17 cellular contexts compared by ENCODE assay signal in the genomic region with DNA sequence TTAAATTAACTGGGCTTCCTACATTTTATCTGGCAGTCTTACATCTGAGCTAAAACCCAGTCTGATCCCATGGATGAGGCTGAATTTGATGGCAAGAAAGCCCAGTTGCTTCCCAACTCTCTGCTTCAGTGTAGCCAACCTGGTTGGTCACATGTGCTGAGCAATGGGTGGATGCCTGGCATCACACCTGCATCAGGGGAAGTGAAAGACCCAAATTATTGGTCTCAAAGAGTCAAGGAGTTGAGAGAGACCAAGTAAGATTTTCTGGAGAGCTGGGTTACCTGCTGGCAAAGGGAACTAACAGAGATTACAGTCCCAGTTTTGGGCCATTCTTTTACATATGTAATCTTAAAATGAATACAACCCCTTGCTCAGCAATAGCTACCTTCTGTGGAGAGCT. TPM values are rescaled to one million over a fixed set of nuclear protein-coding genes. Genes with fewer than 3 reads are reported as not detected.
A peak's percentile ranks its signal among the peaks of the same experiment; 100 is the strongest.
DNase-seq lines count a peak whose midpoint lies in the region; ATAC-seq and TF ChIP-seq lines count a peak whose summit lies in the region.
"Had no signal": no experiment of that assay in that cellular context is flagged by ENCODE, and none has a peak within 500 bp of the region (broad histone marks: within the 10 kb centered on the region; RNA-seq: fewer than 3 reads in every experiment).

No MANE protein-coding gene starts in this region.

- intact Hi-C loops in activated CD4-positive, alpha-beta memory T cell treated with anti-CD3 and anti-CD28 coated beads for 36 hours (cut with micrococcal nuclease): no loop called here
- intact Hi-C loops in sigmoid colon (cut with DNase I) (no loop called here), stomach (cut with DNase I; ENCODE audit: low total_unique reads) (no loop called here)

- H2AFZ ChIP-seq in OCI-LY3 (ENCODE audit: low read depth, low read length): no peak overlapping the region
- H2AFZ ChIP-seq: GM23248 had no signal

- peak overlapping the region; percentile 62 for H3K4me2 ChIP-seq in OCI-LY3 (ENCODE audit: low read length)
- H3K4me2 ChIP-seq: A549 had no signal

- H3K36me3 Mint-ChIP-seq in activated CD4-positive, alpha-beta memory T cell treated with anti-CD3 and anti-CD28 coated beads, Interleukin-2, amount 10 ng/mL, durations not matched to agents 7 days and 5 days (ENCODE audit: low read depth): peaks cover 46% of the 10 kb centered on the region
- no peaks in the 10 kb centered on the region for H3K36me3 Mint-ChIP-seq in activated CD4-positive, alpha-beta memory T cell treated with anti-CD3 and anti-CD28 coated beads for 36 hours
- H3K36me3 Mint-ChIP-seq in T-helper 17 cell (ENCODE audit: low read depth): no peaks in the 10 kb centered on the region
- H3K36me3 Mint-ChIP-seq in immature natural killer cell: peaks cover 10 to 15% (median 14%) of the 10 kb centered on the region in 3 donors

- no peaks in the 10 kb centered on the region for H3K79me2 ChIP-seq in OCI-LY3 (ENCODE audit: low read length)

- H3K36me3 ChIP-seq in OCI-LY3 (replicated peaks; ENCODE audit: low read depth, low read length) (no peaks in the 10 kb centered on the region), sigmoid colon (no peaks in the 10 kb centered on the region), stomach (no peaks in the 10 kb centered on the region)
- H3K36me3 ChIP-seq: HAP-1 had no signal

- H3K9me3 ChIP-seq in OCI-LY3 (ENCODE audit: insufficient read depth, low read length) (no peaks in the 10 kb centered on the region), T-helper 17 cell (ENCODE audit: control insufficient read depth, low read length, poor library complexity, severe bottlenecking) (no peaks in the 10 kb centered on the region), sigmoid colon (no peaks in the 10 kb centered on the region), stomach (no peaks in the 10 kb centered on the region)
- H3K9me3 ChIP-seq: A549, Caco-2, HAP-1 had no signal

- CTCF ChIA-PET in activated CD4-positive, alpha-beta memory T cell treated with anti-CD3 and anti-CD28 coated beads, Interleukin-2, amount 10 ng/mL, durations not matched to agents 7 days and 5 days (lab: Charles Lee): interaction anchor here (0.9 kb wide), 1 partner anchor 75 kb away, joined by 4 read pairs; no protein-coding TSS in a partner anchor
- CTCF ChIA-PET in activated CD4-positive, alpha-beta memory T cell treated with anti-CD3 and anti-CD28 coated beads for 36 hours (lab: Charles Lee): no interaction called here

- peaks cover 76% of the 10 kb centered on the region for H3K4me1 ChIP-seq in OCI-LY3 (ENCODE audit: low read length)
- peaks cover 0 to 3% (median 0%) of the 10 kb centered on the region in 4 donors for H3K4me1 ChIP-seq in sigmoid colon
- peaks cover 0 to 21% (median 10%) of the 10 kb centered on the region in 4 donors for H3K4me1 ChIP-seq in stomach
- H3K4me1 ChIP-seq: Caco-2, HAP-1 had no signal

- POLR2A ChIA-PET in activated CD4-positive, alpha-beta memory T cell treated with anti-CD3 and anti-CD28 coated beads, Interleukin-2, amount 10 ng/mL, durations not matched to agents 7 days and 5 days (lab: Charles Lee): interaction anchor here (1.1 to 1.5 kb wide), 2 partner anchors 11 to 119 kb away, joined by 3 to 4 read pairs; a partner anchor contains a TSS
- POLR2A ChIA-PET in activated CD4-positive, alpha-beta memory T cell treated with anti-CD3 and anti-CD28 coated beads for 36 hours (lab: Charles Lee): no interaction called here

- H3K27ac ChIP-seq in OCI-LY3 (ENCODE audit: low read length) (peak overlapping the region; percentile 98), sigmoid colon (no peak overlapping the region), stomach (no peak overlapping the region)
- H3K27ac ChIP-seq: 22Rv1, A549, C4-2B, GM23248 had no signal

- no peaks in the 10 kb centered on the region for H4K20me1 ChIP-seq in OCI-LY3 (ENCODE audit: insufficient read depth, low read length)

- TF ChIP-seq CTCF in OCI-LY3 (IDR thresholded peaks at IDR 0.05; ENCODE audit: low read depth, low read length) (no peak), sigmoid colon (IDR thresholded peaks at IDR 0.05) (no peak), stomach (IDR thresholded peaks at IDR 0.05) (no peak)

- H3K4me1 Mint-ChIP-seq in activated CD4-positive, alpha-beta memory T cell treated with anti-CD3 and anti-CD28 coated beads, Interleukin-2, amount 10 ng/mL, durations not matched to agents 7 days and 5 days: peaks cover 63% of the 10 kb centered on the region
- peaks cover 59% of the 10 kb centered on the region for H3K4me1 Mint-ChIP-seq in activated CD4-positive, alpha-beta memory T cell treated with anti-CD3 and anti-CD28 coated beads for 36 hours (ENCODE audit: low read depth)
- H3K4me1 Mint-ChIP-seq in T-helper 17 cell: peaks cover 34% of the 10 kb centered on the region
- peaks cover 44 to 57% of the 10 kb centered on the region in 2 donors for H3K4me1 Mint-ChIP-seq in immature natural killer cell

- peak overlapping the region; percentile 24 for H3K27ac Mint-ChIP-seq in activated CD4-positive, alpha-beta memory T cell treated with anti-CD3 and anti-CD28 coated beads, Interleukin-2, amount 10 ng/mL, durations not matched to agents 7 days and 5 days
- no peak overlapping the region for H3K27ac Mint-ChIP-seq in activated CD4-positive, alpha-beta memory T cell treated with anti-CD3 and anti-CD28 coated beads for 36 hours
- peak overlapping the region; percentile 3 for H3K27ac Mint-ChIP-seq in T-helper 17 cell
- peak overlapping the region in 4 of 6 donors; percentile 46 to 88 (median 62) for H3K27ac Mint-ChIP-seq in immature natural killer cell
- H3K27ac Mint-ChIP-seq: CD4-positive, alpha-beta T cell had no signal

- DNase-seq in activated CD4-positive, alpha-beta memory T cell treated with anti-CD3 and anti-CD28 coated beads, Interleukin-2, amount 10 ng/mL, durations not matched to agents 7 days and 5 days: no peak
- DNase-seq in activated CD4-positive, alpha-beta memory T cell treated with anti-CD3 and anti-CD28 coated beads for 36 hours: no peak
- no peak for DNase-seq in T-helper 17 cell
- DNase-seq in immature natural killer cell: no peak
- DNase-seq in sigmoid colon: no peak
- no peak for DNase-seq in stomach
- no peak for DNase-seq in NCI-H2107 (lab: John Stamatoyannopoulos, UW)
- DNase-seq: AML-193; Caco-2; CD4-positive, alpha-beta T cell; GM23248 had no signal

- H3K9ac ChIP-seq in OCI-LY3 (ENCODE audit: low read length): peak overlapping the region; percentile 45; the same call in 1 of the 2 replicates
- H3K9ac ChIP-seq: GM23248 had no signal

- H3K27me3 Mint-ChIP-seq in activated CD4-positive, alpha-beta memory T cell treated with anti-CD3 and anti-CD28 coated beads, Interleukin-2, amount 10 ng/mL, durations not matched to agents 7 days and 5 days: no peaks in the 10 kb centered on the region
- H3K27me3 Mint-ChIP-seq in activated CD4-positive, alpha-beta memory T cell treated with anti-CD3 and anti-CD28 coated beads for 36 hours: no peaks in the 10 kb centered on the region
- H3K27me3 Mint-ChIP-seq in T-helper 17 cell (no peaks in the 10 kb centered on the region), immature natural killer cell (ENCODE audit: low read depth in 3 of 3) (peaks cover 2 to 13% (median 7%) of the 10 kb centered on the region in 3 donors)
- H3K27me3 Mint-ChIP-seq: CD4-positive, alpha-beta T cell had no signal

- TF ChIP-seq EP300 in sigmoid colon (IDR thresholded peaks at IDR 0.05): no peak
- TF ChIP-seq EP300 in stomach (IDR thresholded peaks at IDR 0.05): no peak

- peaks cover 8% of the 10 kb centered on the region for H3K9me3 Mint-ChIP-seq in activated CD4-positive, alpha-beta memory T cell treated with anti-CD3 and anti-CD28 coated beads, Interleukin-2, amount 10 ng/mL, durations not matched to agents 7 days and 5 days
- H3K9me3 Mint-ChIP-seq in activated CD4-positive, alpha-beta memory T cell treated with anti-CD3 and anti-CD28 coated beads for 36 hours: no peaks in the 10 kb centered on the region
- no peaks in the 10 kb centered on the region for H3K9me3 Mint-ChIP-seq in immature natural killer cell
- H3K9me3 Mint-ChIP-seq: CD4-positive, alpha-beta T cell had no signal

- no peak for ATAC-seq in T-helper 17 cell
- ATAC-seq: A549, HepG2 had no signal

- no peaks in the 10 kb centered on the region for H3K27me3 ChIP-seq in OCI-LY3 (ENCODE audit: low read depth, low read length)
- H3K27me3 ChIP-seq in sigmoid colon: no peaks in the 10 kb centered on the region
- no peaks in the 10 kb centered on the region for H3K27me3 ChIP-seq in stomach

- no peak overlapping the region for H3K4me3 ChIP-seq in OCI-LY3 (ENCODE audit: low read length)
- no peak overlapping the region for H3K4me3 ChIP-seq in sigmoid colon
- H3K4me3 ChIP-seq in stomach: no peak overlapping the region
- H3K4me3 ChIP-seq: A549, GM23248, HAP-1 had no signal

- H3K4me3 Mint-ChIP-seq in activated CD4-positive, alpha-beta memory T cell treated with anti-CD3 and anti-CD28 coated beads, Interleukin-2, amount 10 ng/mL, durations not matched to agents 7 days and 5 days: no peak overlapping the region
- H3K4me3 Mint-ChIP-seq in activated CD4-positive, alpha-beta memory T cell treated with anti-CD3 and anti-CD28 coated beads for 36 hours: no peak overlapping the region
- H3K4me3 Mint-ChIP-seq in T-helper 17 cell (no peak overlapping the region), immature natural killer cell (no peak overlapping the region)
- H3K4me3 Mint-ChIP-seq: CD4-positive, alpha-beta T cell had no signal

- no peak for TF ChIP-seq POLR2A in sigmoid colon (IDR thresholded peaks at IDR 0.05)
- TF ChIP-seq POLR2A in stomach (IDR thresholded peaks at IDR 0.05): no peak

RNA-seq across cellular contexts. Expression of a gene that starts 38.8 kb away (rescaled TPM):
- total RNA-seq in activated CD4-positive, alpha-beta memory T cell treated with anti-CD3 and anti-CD28 coated beads, Interleukin-2, amount 10 ng/mL, durations not matched to agents 7 days and 5 days: 10 to 100 TPM; 30.4 to 31.2 TPM
- 1 to 10 TPM; 6.4 to 8.7 TPM for total RNA-seq in activated CD4-positive, alpha-beta memory T cell treated with anti-CD3 and anti-CD28 coated beads for 36 hours
- 1 to 10 TPM; 1.7 to 4.2 TPM for total RNA-seq in T-helper 17 cell
- polyA plus RNA-seq in immature natural killer cell: 10 to 100 TPM; 16.9 to 30.3 (median 17.5) TPM
- total RNA-seq in sigmoid colon: 10 to 100 TPM; 12.4 to 30.5 (median 19.3) TPM
- polyA plus RNA-seq in sigmoid colon: 10 to 100 TPM in 2 of 3 donors, 1 to 10 TPM in 1; 5.0 to 16.9 (median 10.8) TPM
- total RNA-seq in stomach: 10 to 100 TPM in 3 of 5 donors, 1 to 10 TPM in 2; 1.2 to 16.1 (median 13.4) TPM
- 1 to 10 TPM; 3.1 to 9.0 (median 4.5) TPM for polyA plus RNA-seq in stomach
- polyA plus RNA-seq: GM23248 had no signal
